In genomic region chr10:6103591-6103990, GRCh38 we compare ENCODE assay signal across 20 cellular contexts. TPM values are rescaled to one million over a fixed set of nuclear protein-coding genes. Genes with fewer than 3 reads are reported as not detected.
"Had no signal": no experiment of that assay in that cellular context is flagged by ENCODE, and none has a peak within 500 bp of the region (broad histone marks: within the 10 kb centered on the region; RNA-seq: fewer than 3 reads in every experiment).

No MANE protein-coding gene starts in this region.

- H3K4me1 ChIP-seq: breast epithelium, right atrium auricular region had no signal

- H3K27me3 Mint-ChIP-seq: activated naive CD4-positive, alpha-beta T cell treated with anti-CD3 and anti-CD28 coated beads, Interleukin-2, amount 10 ng/mL, durations not matched to agents 7 days and 5 days; naive B cell; type B pancreatic cell had no signal

- H3K27ac ChIP-seq: neutrophil, right atrium auricular region, SK-N-MC had no signal

- DNase-seq: activated CD4-positive, CD25-positive, alpha-beta regulatory T cell; activated naive CD4-positive, alpha-beta T cell treated with anti-CD3 and anti-CD28 coated beads, Interleukin-2, amount 10 ng/mL, durations not matched to agents 7 days and 5 days; aorta; dorsolateral prefrontal cortex; esophagus squamous epithelium; foreskin fibroblast; immature natural killer cell; left cardiac atrium; naive B cell; posterior cingulate gyrus had no signal

- H3K9me3 ChIP-seq: breast epithelium, esophagus squamous epithelium, neutrophil, right atrium auricular region had no signal

- H3K4me3 Mint-ChIP-seq: activated naive CD4-positive, alpha-beta T cell treated with anti-CD3 and anti-CD28 coated beads, Interleukin-2, amount 10 ng/mL, durations not matched to agents 7 days and 5 days; activated T-helper 1 cell treated with anti-CD3 and anti-CD28 coated beads, Interleukin-12 subunit alpha, Interleukin-12 subunit beta, Interleukin-2, Interleukin-4 antibody, amounts not matched to agents 30 ng/mL and 10 ng/mL and 1 ng/mL, durations not matched to agents 14 hours and 24 hours and 36 hours; immature natural killer cell; naive B cell; T-helper 1 cell treated with Interleukin-12 subunit alpha and Interleukin-12 subunit beta and Interleukin-4 antibody, amounts not matched to agents 30 μg/mL and 1 μg/mL, for 36 hours; type B pancreatic cell had no signal

- ATAC-seq: left cardiac atrium had no signal

- H3K27ac Mint-ChIP-seq: activated naive CD4-positive, alpha-beta T cell treated with anti-CD3 and anti-CD28 coated beads, Interleukin-2, amount 10 ng/mL, durations not matched to agents 7 days and 5 days; activated T-helper 1 cell treated with anti-CD3 and anti-CD28 coated beads, Interleukin-12 subunit alpha, Interleukin-12 subunit beta, Interleukin-2, Interleukin-4 antibody, amounts not matched to agents 30 ng/mL and 10 ng/mL and 1 ng/mL, durations not matched to agents 14 hours and 24 hours and 36 hours; T-helper 1 cell treated with Interleukin-12 subunit alpha and Interleukin-12 subunit beta and Interleukin-4 antibody, amounts not matched to agents 30 μg/mL and 1 μg/mL, for 36 hours; type B pancreatic cell had no signal

- H3K9me3 Mint-ChIP-seq: activated naive CD4-positive, alpha-beta T cell treated with anti-CD3 and anti-CD28 coated beads, Interleukin-2, amount 10 ng/mL, durations not matched to agents 7 days and 5 days; activated T-helper 1 cell treated with anti-CD3 and anti-CD28 coated beads, Interleukin-12 subunit alpha, Interleukin-12 subunit beta, Interleukin-2, Interleukin-4 antibody, amounts not matched to agents 30 ng/mL and 10 ng/mL and 1 ng/mL, durations not matched to agents 14 hours and 24 hours and 36 hours; immature natural killer cell; naive B cell; T-helper 1 cell treated with Interleukin-12 subunit alpha and Interleukin-12 subunit beta and Interleukin-4 antibody, amounts not matched to agents 30 μg/mL and 1 μg/mL, for 36 hours; type B pancreatic cell had no signal

- H3K4me3 ChIP-seq: breast epithelium, dorsolateral prefrontal cortex, esophagus squamous epithelium, lung, right atrium auricular region, SK-N-MC, skin epidermis had no signal

- H3K27me3 ChIP-seq: breast epithelium, dorsolateral prefrontal cortex, esophagus squamous epithelium, neutrophil, right atrium auricular region had no signal

RNA-seq across cellular contexts. Expression of gene IL2RA, which starts 41.4 kb away (rescaled TPM):
- total RNA-seq: chondrocyte had no signal
